ENCODE assay signal across 1 cellular context in the genomic region with DNA sequence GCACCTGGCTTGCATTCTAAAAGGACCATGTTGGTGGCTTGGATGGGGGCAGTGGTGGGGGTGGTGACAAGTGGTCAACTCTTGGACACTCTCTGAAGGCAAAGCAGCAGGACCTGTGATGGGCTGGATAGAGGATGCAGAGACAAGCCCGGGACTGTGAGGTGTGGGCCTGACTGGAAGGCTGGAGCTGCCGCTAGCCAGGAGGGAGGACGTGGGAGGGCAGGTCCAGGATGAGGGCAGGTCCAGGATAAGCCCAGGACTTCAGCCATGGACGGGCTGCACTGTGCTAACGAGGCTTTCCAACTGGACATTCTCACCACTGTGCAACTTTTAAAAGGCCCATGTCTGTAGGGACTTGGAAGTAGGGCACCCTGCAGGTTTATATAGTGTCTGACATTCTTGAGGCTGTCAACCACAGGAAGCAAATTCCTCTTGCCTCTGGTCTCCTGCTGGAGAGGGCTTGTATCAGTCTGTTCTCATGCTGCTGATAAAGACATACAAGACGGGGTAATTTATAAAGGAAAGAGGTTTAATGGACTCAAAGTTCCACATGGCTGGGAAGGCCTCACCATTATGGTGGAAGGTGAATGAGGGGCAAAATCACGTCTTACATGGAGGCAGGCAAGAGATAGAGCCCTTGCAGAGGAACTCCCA.
TF ChIP-seq lines count a peak whose summit lies in the region.

No MANE protein-coding gene starts in this region.

TF ChIP-seq in HCT116, 20 proteins besides CTCF, POLR2A, EP300 and RAD21 (continued from another document):
- TF ChIP-seq, protein P1, sequence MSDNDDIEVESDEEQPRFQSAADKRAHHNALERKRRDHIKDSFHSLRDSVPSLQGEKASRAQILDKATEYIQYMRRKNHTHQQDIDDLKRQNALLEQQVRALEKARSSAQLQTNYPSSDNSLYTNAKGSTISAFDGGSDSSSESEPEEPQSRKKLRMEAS (IDR thresholded peaks at IDR 0.05), result no peak
- TF ChIP-seq SIN3A (IDR thresholded peaks at IDR 0.05; ENCODE audit: low read depth) (no peak), ATF3 (IDR thresholded peaks at IDR 0.05) (no peak), CBX3 (IDR thresholded peaks at IDR 0.05; ENCODE audit: low read depth) (no peak), EZH2 (IDR thresholded peaks at IDR 0.05) (no peak), SRF (IDR thresholded peaks at IDR 0.05; ENCODE audit: low read depth) (no peak), POLR2AphosphoS5 (IDR thresholded peaks at IDR 0.05; ENCODE audit: low read depth, low read length) (no peak), TCF7L2 (IDR thresholded peaks at IDR 0.05; ENCODE audit: borderline replicate concordance, extremely low read depth, insufficient read depth, insufficient read length) (no peak), YY1 (IDR thresholded peaks at IDR 0.05; ENCODE audit: extremely low read depth, insufficient replicate concordance, low read depth, low read length) (no peak), JUND (IDR thresholded peaks at IDR 0.05) (no peak), CEBPB (IDR thresholded peaks at IDR 0.05; ENCODE audit: low read depth) (no peak), FOSL1 (IDR thresholded peaks at IDR 0.05; ENCODE audit: low read depth) (no peak), ELF1 (IDR thresholded peaks at IDR 0.05; ENCODE audit: borderline replicate concordance, low read depth) (no peak), EZH2phosphoT487 (IDR thresholded peaks at IDR 0.05; ENCODE audit: borderline replicate concordance) (no peak), SP1 (IDR thresholded peaks at IDR 0.05; ENCODE audit: low read depth) (no peak)
- TF ChIP-seq, protein P2, sequence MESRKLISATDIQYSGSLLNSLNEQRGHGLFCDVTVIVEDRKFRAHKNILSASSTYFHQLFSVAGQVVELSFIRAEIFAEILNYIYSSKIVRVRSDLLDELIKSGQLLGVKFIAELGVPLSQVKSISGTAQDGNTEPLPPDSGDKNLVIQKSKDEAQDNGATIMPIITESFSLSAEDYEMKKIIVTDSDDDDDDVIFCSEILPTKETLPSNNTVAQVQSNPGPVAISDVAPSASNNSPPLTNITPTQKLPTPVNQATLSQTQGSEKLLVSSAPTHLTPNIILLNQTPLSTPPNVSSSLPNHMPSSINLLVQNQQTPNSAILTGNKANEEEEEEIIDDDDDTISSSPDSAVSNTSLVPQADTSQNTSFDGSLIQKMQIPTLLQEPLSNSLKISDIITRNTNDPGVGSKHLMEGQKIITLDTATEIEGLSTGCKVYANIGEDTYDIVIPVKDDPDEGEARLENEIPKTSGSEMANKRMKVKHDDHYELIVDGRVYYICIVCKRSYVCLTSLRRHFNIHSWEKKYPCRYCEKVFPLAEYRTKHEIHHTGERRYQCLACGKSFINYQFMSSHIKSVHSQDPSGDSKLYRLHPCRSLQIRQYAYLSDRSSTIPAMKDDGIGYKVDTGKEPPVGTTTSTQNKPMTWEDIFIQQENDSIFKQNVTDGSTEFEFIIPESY (IDR thresholded peaks at IDR 0.05; ENCODE audit: extremely low read depth, insufficient replicate concordance, low read length), result no peak
